17 cellular contexts compared by ENCODE assay signal in genomic region chr15:60514261-60514881, GRCh38. TPM values are rescaled to one million over a fixed set of nuclear protein-coding genes. Genes with fewer than 3 reads are reported as not detected.
DNase-seq lines count a peak whose midpoint lies in the region; ATAC-seq lines count a peak whose summit lies in the region.
"Had no signal": no experiment of that assay in that cellular context is flagged by ENCODE, and none has a peak within 500 bp of the region (broad histone marks: within the 10 kb centered on the region; RNA-seq: fewer than 3 reads in every experiment).

No MANE protein-coding gene starts in this region.

- H3K4me1 ChIP-seq in CD4-positive, CD25-positive, alpha-beta regulatory T cell (ENCODE audit: control insufficient read depth, insufficient read depth, low read length, poor library complexity, severe bottlenecking): peaks cover under 1% of the 10 kb centered on the region

- H3K4me3 Mint-ChIP-seq in CD4-positive, CD25-positive, alpha-beta regulatory T cell: peak overlapping the region in 1 of 4 donors; percentile 0
- H3K4me3 Mint-ChIP-seq in IgD-negative memory B cell: no peak overlapping the region
- H3K4me3 Mint-ChIP-seq: CD8-positive, alpha-beta T cell; GM23338 had no signal

- H3K27me3 Mint-ChIP-seq in CD4-positive, CD25-positive, alpha-beta regulatory T cell: no peaks in the 10 kb centered on the region
- no peaks in the 10 kb centered on the region for H3K27me3 Mint-ChIP-seq in IgD-negative memory B cell

- no peak for ATAC-seq in CD4-positive, CD25-positive, alpha-beta regulatory T cell (ENCODE audit: low read depth in 2 of 2)
- ATAC-seq in left lobe of liver: peak; percentile 24
- ATAC-seq: CD8-positive, alpha-beta T cell; GM23338 had no signal

- H3K36me3 ChIP-seq in CD4-positive, CD25-positive, alpha-beta regulatory T cell (ENCODE audit: control insufficient read depth, insufficient read depth, low read length): peaks cover 84% of the 10 kb centered on the region

- no peaks in the 10 kb centered on the region for H3K27me3 ChIP-seq in CD4-positive, CD25-positive, alpha-beta regulatory T cell (ENCODE audit: control insufficient read depth, insufficient read depth, low read length)
- H3K27me3 ChIP-seq: BLaER1 treated with 17β-estradiol and CSF1 and Interleukin-3, amounts not matched to agents 10 nM and 100 nM had no signal

- peak overlapping the region in 2 of 3 donors; percentile 26 to 81 for H3K27ac Mint-ChIP-seq in CD4-positive, CD25-positive, alpha-beta regulatory T cell
- peak overlapping the region in 2 of 3 donors; percentile 5 to 69 for H3K27ac Mint-ChIP-seq in IgD-negative memory B cell
- H3K27ac Mint-ChIP-seq: CD8-positive, alpha-beta T cell; GM23338 had no signal

- no peak overlapping the region for H3K4me3 ChIP-seq in CD4-positive, CD25-positive, alpha-beta regulatory T cell (ENCODE audit: low read depth, low read length)
- H3K4me3 ChIP-seq: BLaER1 treated with 17β-estradiol and CSF1 and Interleukin-3, amounts not matched to agents 10 nM and 100 nM; GM23338 had no signal

- in situ Hi-C loops in KBM-7 (cut with MboI; ENCODE audit: low pct_unique_long_range_greater_than_20kb, low sequenced_read_pairs): no loop called here

- H3K9me3 ChIP-seq in CD4-positive, CD25-positive, alpha-beta regulatory T cell (ENCODE audit: control insufficient read depth in 2 of 2, low read length in 2 of 2): no peaks in the 10 kb centered on the region
- H3K9me3 ChIP-seq: BLaER1 treated with 17β-estradiol and CSF1 and Interleukin-3, amounts not matched to agents 10 nM and 100 nM had no signal

- H3K9me3 Mint-ChIP-seq in CD4-positive, CD25-positive, alpha-beta regulatory T cell: no peaks in the 10 kb centered on the region
- no peaks in the 10 kb centered on the region for H3K9me3 Mint-ChIP-seq in IgD-negative memory B cell
- H3K9me3 Mint-ChIP-seq: CD8-positive, alpha-beta T cell; GM23338 had no signal

- peaks cover 33% of the 10 kb centered on the region for H3K36me3 Mint-ChIP-seq in CD4-positive, CD25-positive, alpha-beta regulatory T cell
- H3K36me3 Mint-ChIP-seq in IgD-negative memory B cell: no peaks in the 10 kb centered on the region

- peaks cover 17 to 32% (median 28%) of the 10 kb centered on the region in 4 donors for H3K4me1 Mint-ChIP-seq in CD4-positive, CD25-positive, alpha-beta regulatory T cell
- H3K4me1 Mint-ChIP-seq in IgD-negative memory B cell: no peaks in the 10 kb centered on the region

- H3K27ac ChIP-seq in CD4-positive, CD25-positive, alpha-beta regulatory T cell (ENCODE audit: insufficient read depth, low read length, poor library complexity, severe bottlenecking): no peak overlapping the region
- H3K27ac ChIP-seq: BLaER1 treated with 17β-estradiol and CSF1 and Interleukin-3, amounts not matched to agents 10 nM and 100 nM had no signal

- no peak for DNase-seq in CD4-positive, CD25-positive, alpha-beta regulatory T cell
- DNase-seq in left lobe of liver (ENCODE audit: low spot score) (no peak), putamen (ENCODE audit: low spot score) (peak; percentile 66), dermis blood vessel endothelial cell (no peak), KBM-7 (no peak)
- DNase-seq in NK-92 treated with Interleukin-12 subunit alpha and Interleukin-12 subunit beta, amount 100 ng/mL, for 24 hours (lab: John Stamatoyannopoulos, UW): no peak
- DNase-seq: ACHN; CD8-positive, alpha-beta T cell; COR-L47; DMS153; DMS79 treated with DMSO at 0.1 percent for 48 hours; EL; H7; IMR-90 had no signal

RNA-seq across cellular contexts. Expression of gene ICE2, which starts 35.4 kb away (rescaled TPM):
- total RNA-seq in CD4-positive, CD25-positive, alpha-beta regulatory T cell: 38.9 TPM
- polyA plus RNA-seq in CD4-positive, CD25-positive, alpha-beta regulatory T cell: 10 to 100 TPM; 37.1 to 52.2 (median 49.3) TPM
- polyA plus RNA-seq in IgD-negative memory B cell: 52.8 TPM
- 18.1 TPM for total RNA-seq in left lobe of liver
- total RNA-seq in dermis blood vessel endothelial cell: 30.8 and 37.7 TPM in 2 replicates
